Comparison of ENCODE assay signal across 17 cellular contexts in the genomic region with DNA sequence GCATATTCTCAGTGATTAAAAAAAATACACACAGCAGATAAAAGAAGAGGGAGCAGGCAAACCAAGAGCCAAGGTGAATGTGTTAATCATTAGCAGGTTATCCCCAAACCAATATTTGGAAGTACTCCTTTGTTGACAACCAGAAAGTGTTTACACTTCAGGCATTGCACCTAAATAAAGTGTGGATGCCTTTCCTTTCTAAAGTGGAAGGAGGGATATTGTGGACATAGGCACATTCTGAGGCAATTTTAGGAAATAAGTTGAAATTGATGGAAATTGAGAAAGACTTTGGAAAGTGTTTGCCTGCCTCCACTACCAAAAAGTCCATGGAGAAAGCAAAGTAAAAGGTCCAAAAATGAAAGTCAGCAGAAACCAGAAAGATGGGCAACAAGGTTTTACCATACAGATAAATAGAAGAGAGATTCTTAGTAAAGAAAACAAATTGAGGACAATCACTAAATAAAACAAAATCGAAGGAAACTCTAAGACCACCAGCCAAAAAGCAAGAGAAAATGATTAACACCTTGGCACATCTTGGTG. TPM values are rescaled to one million over a fixed set of nuclear protein-coding genes. Genes with fewer than 3 reads are reported as not detected.
A peak's percentile ranks its signal among the peaks of the same experiment; 100 is the strongest.
DNase-seq lines count a peak whose midpoint lies in the region; ATAC-seq and TF ChIP-seq lines count a peak whose summit lies in the region.
"Had no signal": no experiment of that assay in that cellular context is flagged by ENCODE, and none has a peak within 500 bp of the region (broad histone marks: within the 10 kb centered on the region; RNA-seq: fewer than 3 reads in every experiment).

No MANE protein-coding gene starts in this region.

- no peak overlapping the region for H3K27ac ChIP-seq in osteoblast (ENCODE audit: low read depth, low read length)
- H3K27ac ChIP-seq in mammary epithelial cell (ENCODE audit: insufficient read depth, low read depth, low read length): no peak overlapping the region
- H3K27ac ChIP-seq: C4-2B had no signal

- 0% methylated on average over 1 of the region's 1 CpG for WGBS in mammary epithelial cell (ENCODE audit: low coverage, missing lambda C conversion rate)

- H2AFZ ChIP-seq in Loucy (ENCODE audit: low read length): peak overlapping the region; percentile 37
- H2AFZ ChIP-seq in osteoblast (ENCODE audit: low read length): no peak overlapping the region
- H2AFZ ChIP-seq in mammary epithelial cell (ENCODE audit: low read depth, low read length): no peak overlapping the region

- TF ChIP-seq CTCF in Loucy (conservative IDR thresholded peaks at IDR 0.05; ENCODE audit: low read length) (no peak), osteoblast (IDR thresholded peaks at IDR 0.05; ENCODE audit: extremely low read depth, low read depth, low read length) (no peak), mammary epithelial cell (conservative IDR thresholded peaks at IDR 0.05 in 1 of 2, IDR thresholded peaks at IDR 0.05 in 1 of 2; ENCODE audit: extremely low read depth in 1 of 2, insufficient read depth in 1 of 2, low read depth in 1 of 2, low read length in 2 of 2) (no peak)

- H3K4me3 ChIP-seq in Loucy (ENCODE audit: low read length, poor library complexity, severe bottlenecking) (no peak overlapping the region), osteoblast (ENCODE audit: insufficient read depth, low read length) (no peak overlapping the region), mammary epithelial cell (replicated peaks in 1 of 3; ENCODE audit: insufficient read depth in 1 of 3, low read depth in 2 of 3, low read length in 3 of 3) (no peak overlapping the region)
- H3K4me3 ChIP-seq: GM12878 had no signal

- H3K4me1 ChIP-seq in Loucy (ENCODE audit: insufficient read depth, low read length, poor library complexity, severe bottlenecking): peaks cover 31% of the 10 kb centered on the region
- no peaks in the 10 kb centered on the region for H3K4me1 ChIP-seq in osteoblast (ENCODE audit: insufficient read depth, low read length)
- H3K4me1 ChIP-seq in mammary epithelial cell (ENCODE audit: insufficient read depth, low read length): no peaks in the 10 kb centered on the region

- no peaks in the 10 kb centered on the region for H3K9me2 ChIP-seq in Loucy (replicated peaks; ENCODE audit: low read depth, low read length)

- H3K9me3 ChIP-seq in Loucy (ENCODE audit: insufficient read depth, low read depth, low read length): no peaks in the 10 kb centered on the region
- no peaks in the 10 kb centered on the region for H3K9me3 ChIP-seq in osteoblast (ENCODE audit: low read depth, low read length)
- no peaks in the 10 kb centered on the region for H3K9me3 ChIP-seq in mammary epithelial cell (replicated peaks; ENCODE audit: insufficient read depth, low read length)

- ATAC-seq in left lobe of liver: peak; percentile 81
- ATAC-seq: GM12878 had no signal

- no peak overlapping the region for H3K9ac ChIP-seq in Loucy (ENCODE audit: low read depth, low read length, poor library complexity, severe bottlenecking)
- H3K9ac ChIP-seq in mammary epithelial cell (ENCODE audit: insufficient read depth, low read length): no peak overlapping the region

- dilution Hi-C loops in mammary epithelial cell (cut with HindIII; ENCODE audit: low sequenced_read_pairs): no loop called here

- H3K79me2 ChIP-seq in Loucy (ENCODE audit: insufficient read depth, low read length) (no peaks in the 10 kb centered on the region), osteoblast (ENCODE audit: insufficient read depth, low read length) (no peaks in the 10 kb centered on the region), mammary epithelial cell (ENCODE audit: insufficient read depth, low read length) (no peaks in the 10 kb centered on the region)

- intact Hi-C loops in mammary epithelial cell (cut with micrococcal nuclease): no loop called here

- no TSS peak for BruUV-seq in mammary epithelial cell (replicated peaks; lab: Mats Ljungman, UMichigan)

- H3K4me2 ChIP-seq in Loucy (ENCODE audit: low read depth, low read length, poor library complexity, severe bottlenecking) (no peak overlapping the region), osteoblast (ENCODE audit: insufficient read depth, low read length) (no peak overlapping the region), mammary epithelial cell (ENCODE audit: insufficient read depth, low read depth, low read length) (no peak overlapping the region)

- no peaks in the 10 kb centered on the region for H3K36me3 ChIP-seq in Loucy (ENCODE audit: insufficient read depth, low read length)
- no peaks in the 10 kb centered on the region for H3K36me3 ChIP-seq in osteoblast (ENCODE audit: insufficient read depth, low read length)
- H3K36me3 ChIP-seq in mammary epithelial cell (ENCODE audit: insufficient read depth, low read length): no peaks in the 10 kb centered on the region

- H3K27me3 ChIP-seq in Loucy (ENCODE audit: insufficient read depth, low read length, poor library complexity, severe bottlenecking) (no peaks in the 10 kb centered on the region), osteoblast (ENCODE audit: insufficient read depth, low read length) (no peaks in the 10 kb centered on the region), mammary epithelial cell (ENCODE audit: insufficient read depth, low read length) (peaks cover 4% of the 10 kb centered on the region)

- H3F3A ChIP-seq in Loucy (ENCODE audit: low read depth): no peaks in the 10 kb centered on the region

- in situ Hi-C loops in mammary epithelial cell (cut with MboI; ENCODE audit: low sequenced_read_pairs in 2 of 2): no loop called here

- CTCF ChIA-PET in mammary epithelial cell (lab: Charles Lee; ENCODE audit: low non-redundant PET): interaction anchor here (0.5 kb wide), 1 partner anchor 8 kb away, joined by 6 read pairs; no protein-coding TSS in a partner anchor

- H4K20me1 ChIP-seq in Loucy (ENCODE audit: insufficient read depth, low read length, poor library complexity, severe bottlenecking): no peaks in the 10 kb centered on the region
- H4K20me1 ChIP-seq in osteoblast (ENCODE audit: insufficient read depth, low read length): no peaks in the 10 kb centered on the region
- no peaks in the 10 kb centered on the region for H4K20me1 ChIP-seq in mammary epithelial cell (ENCODE audit: insufficient read depth, low read length)

- DNase-seq in left lobe of liver (ENCODE audit: low spot score) (no peak), osteoblast (ENCODE audit: insufficient read length, low spot score, missing footprints) (peak; percentile 58), amniotic stem cell (lab: John Stamatoyannopoulos, UW) (no peak), mammary epithelial cell (no peak)
- DNase-seq in activated effector memory CD4-positive, alpha-beta T cell treated with Interleukin-2 at 50 U/mL for 16 hours: no peak
- DNase-seq: CD4-positive, alpha-beta T cell; DMS153; DND-41; EL; H9 had no signal

RNA-seq across cellular contexts. Expression of a gene that starts 22.9 kb away (rescaled TPM):
- total RNA-seq in left lobe of liver (27.6 TPM), osteoblast (not detected in 2 replicates), mammary epithelial cell (not detected)
- not detected for polyA plus RNA-seq in mammary epithelial cell
- polyA minus RNA-seq in mammary epithelial cell: not detected
- total RNA-seq: CD4-positive, alpha-beta T cell; G401; GM12878; H1; H9 had no signal
- polyA plus RNA-seq: BJ, GM12878, H1, IgD-negative memory B cell had no signal

RNA-seq across cellular contexts. Expression of a gene that starts 33.5 kb away (rescaled TPM):
- 10.4 TPM for total RNA-seq in left lobe of liver
- not detected in 2 replicates for total RNA-seq in osteoblast
- total RNA-seq in mammary epithelial cell: not detected
- polyA plus RNA-seq in mammary epithelial cell: not detected
- not detected for polyA minus RNA-seq in mammary epithelial cell
- total RNA-seq: G401, GM12878, H1, H9 had no signal
- polyA plus RNA-seq: BJ, GM12878, H1, IgD-negative memory B cell had no signal

RNA-seq across cellular contexts. Expression of a gene that starts 55.1 kb away (rescaled TPM):
- total RNA-seq in left lobe of liver (4.3 TPM), osteoblast (13.0 and 13.3 TPM in 2 replicates), mammary epithelial cell (1 to 10 TPM; 6.8 to 7.6 TPM)
- 3.4 TPM for polyA plus RNA-seq in mammary epithelial cell
- 8.6 TPM for polyA minus RNA-seq in mammary epithelial cell

Comparison
In these comparisons a context has a peak if more than half of its experiments do, and no peak if none do; other contexts are left out.
1. RNA of a gene that starts 22.9 kb away (total RNA-seq): 27.6 TPM in left lobe of liver (single experiment); not detected in osteoblast and not detected in mammary epithelial cell; every median in the first group is over 10 times any median in the second.
2. RNA of a gene that starts 33.5 kb away (total RNA-seq): 10.4 TPM in left lobe of liver (single experiment); not detected in osteoblast and not detected in mammary epithelial cell; every median in the first group is over 10 times any median in the second.